In genomic region chr15:49855917-49856637, GRCh38 we compare ENCODE assay signal across 15 cellular contexts.
DNase-seq lines count a peak whose midpoint lies in the region; ATAC-seq, FAIRE-seq and TF ChIP-seq lines count a peak whose summit lies in the region.
"Had no signal": no experiment of that assay in that cellular context is flagged by ENCODE, and none has a peak within 500 bp of the region (broad histone marks: within the 10 kb centered on the region; RNA-seq: fewer than 3 reads in every experiment).

No MANE protein-coding gene starts in this region.

- H3K4me3 Mint-ChIP-seq in MCF 10A (ENCODE audit: unreplicated experiment) = no peak overlapping the region
- H3K4me3 Mint-ChIP-seq: activated naive CD4-positive, alpha-beta T cell treated with anti-CD3 and anti-CD28 coated beads, Interleukin-2, amount 50 U/mL, for 24 hours; stimulated activated naive CD8-positive, alpha-beta T cell treated with anti-CD3 and anti-CD28 coated beads, Interleukin-15, Interleukin-2, amounts not matched to agents 100 ng/mL and 50 ng/mL, for 24 hours had no signal

- no peak overlapping the region for H3K23ac ChIP-seq in mesenchymal stem cell (ENCODE audit: low read length in 2 of 2)

- peaks cover 52% of the 10 kb centered on the region for H3K4me1 Mint-ChIP-seq in MCF 10A (ENCODE audit: insufficient read depth, unreplicated experiment)
- H3K4me1 Mint-ChIP-seq: activated naive CD4-positive, alpha-beta T cell treated with anti-CD3 and anti-CD28 coated beads, Interleukin-2, amount 50 U/mL, for 24 hours had no signal

- peak overlapping the region; percentile 82 for H3K27ac Mint-ChIP-seq in MCF 10A (ENCODE audit: low read depth, unreplicated experiment)
- H3K27ac Mint-ChIP-seq: activated naive CD4-positive, alpha-beta T cell treated with anti-CD3 and anti-CD28 coated beads, Interleukin-2, amount 50 U/mL, for 24 hours; stimulated activated naive CD8-positive, alpha-beta T cell treated with anti-CD3 and anti-CD28 coated beads, Interleukin-15, Interleukin-2, amounts not matched to agents 100 ng/mL and 50 ng/mL, for 24 hours had no signal

- no peaks in the 10 kb centered on the region for H3K36me3 Mint-ChIP-seq in MCF 10A (ENCODE audit: insufficient read depth, unreplicated experiment)
- H3K36me3 Mint-ChIP-seq: activated naive CD4-positive, alpha-beta T cell treated with anti-CD3 and anti-CD28 coated beads, Interleukin-2, amount 50 U/mL, for 24 hours had no signal

- FAIRE-seq in frontal cortex (lab: Jason Lieb, UNC) = no peak
- FAIRE-seq: endothelial cell of umbilical vein had no signal

- dilution Hi-C loops in mammary epithelial cell (cut with HindIII; ENCODE audit: low sequenced_read_pairs) = no loop called here

- in situ Hi-C loops in mammary epithelial cell (cut with MboI; ENCODE audit: low sequenced_read_pairs in 2 of 2) = no loop called here

- H3K4me1 ChIP-seq in mammary epithelial cell (ENCODE audit: insufficient read depth, low read length) = peaks cover 6% of the 10 kb centered on the region
- H3K4me1 ChIP-seq in mesenchymal stem cell (ENCODE audit: control insufficient read depth, insufficient read depth, low read depth, low read length) = no peaks in the 10 kb centered on the region

- H3K27ac ChIP-seq in mammary epithelial cell (ENCODE audit: insufficient read depth, low read depth, low read length) = no peak overlapping the region
- no peak overlapping the region for H3K27ac ChIP-seq in mesenchymal stem cell (ENCODE audit: low read length, poor library complexity, severe bottlenecking)
- H3K27ac ChIP-seq: 22Rv1 had no signal

- no peaks in the 10 kb centered on the region for H3K36me3 ChIP-seq in mammary epithelial cell (ENCODE audit: insufficient read depth, low read length)
- peaks cover 0 to 33% of the 10 kb centered on the region in 2 experiments for H3K36me3 ChIP-seq in mesenchymal stem cell (ENCODE audit: control insufficient read depth in 1 of 2, insufficient read depth in 2 of 2, low read depth in 1 of 2, low read length in 2 of 2)

- TF ChIP-seq CTCF in MCF 10A (IDR thresholded peaks at IDR 0.05; ENCODE audit: unreplicated experiment) (no peak), mammary epithelial cell (conservative IDR thresholded peaks at IDR 0.05 in 1 of 2, IDR thresholded peaks at IDR 0.05 in 1 of 2; ENCODE audit: extremely low read depth in 1 of 2, insufficient read depth in 1 of 2, low read depth in 1 of 2, low read length in 2 of 2) (no peak)

- no peaks in the 10 kb centered on the region for H3K79me2 ChIP-seq in mammary epithelial cell (ENCODE audit: insufficient read depth, low read length)

- no peak overlapping the region for H3K4me2 ChIP-seq in mammary epithelial cell (ENCODE audit: insufficient read depth, low read depth, low read length)
- H3K4me2 ChIP-seq in mesenchymal stem cell (ENCODE audit: low read length, poor library complexity, severe bottlenecking) = no peak overlapping the region

- H2BK120ac ChIP-seq in mesenchymal stem cell (ENCODE audit: low read depth, low read length) = no peak overlapping the region

- no peaks in the 10 kb centered on the region for H3K27me3 Mint-ChIP-seq in MCF 10A (ENCODE audit: insufficient read depth, unreplicated experiment)
- H3K27me3 Mint-ChIP-seq: activated naive CD4-positive, alpha-beta T cell treated with anti-CD3 and anti-CD28 coated beads, Interleukin-2, amount 50 U/mL, for 24 hours; stimulated activated naive CD8-positive, alpha-beta T cell treated with anti-CD3 and anti-CD28 coated beads, Interleukin-15, Interleukin-2, amounts not matched to agents 100 ng/mL and 50 ng/mL, for 24 hours had no signal

- no peak overlapping the region for H4K8ac ChIP-seq in mesenchymal stem cell (ENCODE audit: low read length)

- no peak overlapping the region for H3K14ac ChIP-seq in mesenchymal stem cell (ENCODE audit: low read length in 2 of 2)

- no peaks in the 10 kb centered on the region for H3K9me3 Mint-ChIP-seq in MCF 10A (ENCODE audit: unreplicated experiment)
- H3K9me3 Mint-ChIP-seq: activated naive CD4-positive, alpha-beta T cell treated with anti-CD3 and anti-CD28 coated beads, Interleukin-2, amount 50 U/mL, for 24 hours; stimulated activated naive CD8-positive, alpha-beta T cell treated with anti-CD3 and anti-CD28 coated beads, Interleukin-15, Interleukin-2, amounts not matched to agents 100 ng/mL and 50 ng/mL, for 24 hours had no signal

- CTCF ChIA-PET in MCF 10A (lab: Yijun Ruan, JAX) = interaction anchor here (1.0 to 1.6 kb wide), 4 partner anchors 20 to 195 kb away, joined by 3 to 4 read pairs (median 3); no protein-coding TSS in a partner anchor
- CTCF ChIA-PET in mammary epithelial cell (lab: Charles Lee; ENCODE audit: low non-redundant PET) = interaction anchor here (0.8 kb wide), 1 partner anchor 961 kb away, joined by 8 read pairs; no protein-coding TSS in a partner anchor

- H4K91ac ChIP-seq in mesenchymal stem cell (ENCODE audit: low read length) = no peak overlapping the region

- H2BK15ac ChIP-seq in mesenchymal stem cell (ENCODE audit: low read depth, poor library complexity, severe bottlenecking) = no peak overlapping the region

- no peak overlapping the region for H3K4me3 ChIP-seq in mammary epithelial cell (replicated peaks in 1 of 3; ENCODE audit: insufficient read depth in 1 of 3, low read depth in 2 of 3, low read length in 3 of 3)
- H3K4me3 ChIP-seq in mesenchymal stem cell (ENCODE audit: insufficient read depth in 1 of 2, low read depth in 1 of 2, low read length in 2 of 2) = peak overlapping the region in 1 of 2 experiments; percentile 55

- H2AFZ ChIP-seq in mammary epithelial cell (ENCODE audit: low read depth, low read length) (no peak overlapping the region), mesenchymal stem cell (ENCODE audit: low read depth, low read length) (no peak overlapping the region)

- DNase-seq in MCF 10A (ENCODE audit: unreplicated experiment) (peak; percentile 92), mammary epithelial cell (no peak), dedifferentiated amniotic fluid mesenchymal stem cell (ENCODE audit: extremely low spot score) (peak; percentile 95), mesenchymal stem cell (peak; percentile 84), frontal cortex (ENCODE audit: low spot score in 2 of 2) (no peak)
- DNase-seq in effector CD4-positive, alpha-beta T cell = no peak
- DNase-seq in stimulated activated CD4-positive, alpha-beta T cell treated with anti-CD3 and anti-CD28 coated beads, Interleukin-2, amount 100 ng/mL, for 48 hours = no peak
- DNase-seq: activated CD4-positive, alpha-beta T cell treated with anti-CD3 and anti-CD28 coated beads, Interleukin-2, amount 50 U/mL, for 48 hours; GF-D8; SHP77 had no signal

- no peaks in the 10 kb centered on the region for H4K20me1 ChIP-seq in mammary epithelial cell (ENCODE audit: insufficient read depth, low read length)

- H3K9me3 ChIP-seq in mammary epithelial cell (replicated peaks; ENCODE audit: insufficient read depth, low read length) = no peaks in the 10 kb centered on the region
- peaks cover 7% of the 10 kb centered on the region for H3K9me3 ChIP-seq in mesenchymal stem cell (ENCODE audit: control insufficient read depth, low read length)

- 92% methylated on average over 4 of the region's 4 CpGs for WGBS in mammary epithelial cell (ENCODE audit: low coverage, missing lambda C conversion rate)
- whole genome bisulfite sequencing in mesenchymal stem cell = 60% methylated on average over 1 of the region's 4 CpGs

- H3K4ac ChIP-seq in mesenchymal stem cell (ENCODE audit: low read depth in 1 of 2, low read length in 2 of 2) = no peak overlapping the region

- no peaks in the 10 kb centered on the region for H3K79me1 ChIP-seq in mesenchymal stem cell (replicated peaks; ENCODE audit: low read length, poor library complexity, severe bottlenecking)

- H3K18ac ChIP-seq in mesenchymal stem cell (ENCODE audit: low read depth in 1 of 2, low read length in 2 of 2) = no peak overlapping the region

- H2BK5ac ChIP-seq in mesenchymal stem cell (ENCODE audit: low read depth, low read length, poor library complexity, severe bottlenecking) = no peak overlapping the region

- intact Hi-C loops in MCF 10A (cut with micrococcal nuclease) = no loop called here
- intact Hi-C loops in mammary epithelial cell (cut with micrococcal nuclease) = no loop called here

- ATAC-seq in HG02798 (IDR thresholded peaks at IDR 0.05; ENCODE audit: poor library complexity, unreplicated experiment) = no peak

- BruUV-seq in MCF 10A (replicated peaks; lab: Mats Ljungman, UMichigan) (no TSS peak), mammary epithelial cell (replicated peaks; lab: Mats Ljungman, UMichigan) (no TSS peak)

- H3K9ac ChIP-seq in mammary epithelial cell (ENCODE audit: insufficient read depth, low read length) (no peak overlapping the region), mesenchymal stem cell (ENCODE audit: low read length) (peak overlapping the region; percentile 92)

- H3K27me3 ChIP-seq in mammary epithelial cell (ENCODE audit: insufficient read depth, low read length) = no peaks in the 10 kb centered on the region
- H3K27me3 ChIP-seq in mesenchymal stem cell (ENCODE audit: control insufficient read depth in 1 of 2, insufficient read depth in 1 of 2, low read length in 2 of 2) = no peaks in the 10 kb centered on the region

- no peak overlapping the region for H2AK5ac ChIP-seq in mesenchymal stem cell (ENCODE audit: low read length, severe bottlenecking)

- POLR2A ChIA-PET in MCF 10A (lab: Yijun Ruan, JAX) = interaction anchor here (0.6 to 2.1 kb wide), 12 partner anchors 8 to 497 kb away, joined by 3 to 15 read pairs (median 4); partner anchors contain the start of genes DTWD1 and FAM227B

- H2BK12ac ChIP-seq in mesenchymal stem cell (ENCODE audit: low read length in 2 of 2) = no peak overlapping the region

Comparison
In these comparisons a context has a peak if more than half of its experiments do, and no peak if none do; other contexts are left out.
1. DNase-seq: peak in MCF 10A (single experiment), dedifferentiated amniotic fluid mesenchymal stem cell (single experiment) and mesenchymal stem cell (single experiment); none in mammary epithelial cell (single experiment), effector CD4-positive, alpha-beta T cell (single experiment), stimulated activated CD4-positive, alpha-beta T cell treated with anti-CD3 and anti-CD28 coated beads, Interleukin-2, amount 100 ng/mL, for 48 hours (0 of 2) and frontal cortex (0 of 2).